Comparison of ENCODE assay signal across 10 cellular contexts in genomic region chr5:148168246-148168645, GRCh38. TPM values are rescaled to one million over a fixed set of nuclear protein-coding genes. Genes with fewer than 3 reads are reported as not detected.
"Had no signal": no experiment of that assay in that cellular context is flagged by ENCODE, and none has a peak within 500 bp of the region (broad histone marks: within the 10 kb centered on the region; RNA-seq: fewer than 3 reads in every experiment).

A gene with protein sequence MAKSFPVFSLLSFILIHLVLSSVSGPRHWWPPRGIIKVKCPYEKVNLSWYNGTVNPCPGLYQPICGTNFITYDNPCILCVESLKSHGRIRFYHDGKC (plus strand): TSS chr5:148168546. CDS start chr5:148169733, 1,187 bp downstream.

- H3K27ac Mint-ChIP-seq: GM23338, H9 had no signal

- H3K4me3 ChIP-seq: GM23338, K562 had no signal

- H3K4me2 ChIP-seq: GM23338 had no signal

- FAIRE-seq: H1, H54, K562 had no signal

- H3K9me3 Mint-ChIP-seq: GM23338 had no signal

- DNase-seq: H9, HCEC 1CT, IMR-90, KG1 had no signal

- H2AFZ ChIP-seq: GM23338 had no signal

- ATAC-seq: GM23338, K562 had no signal

- H3K4me1 Mint-ChIP-seq: GM23338, H9 had no signal

- H3K4me3 Mint-ChIP-seq: GM23338, H9 had no signal

- H3K27ac ChIP-seq: HL-60 had no signal

RNA-seq across cellular contexts. Expression of the gene that starts here (rescaled TPM):
- total RNA-seq: GM23338, H1, H9, HT1080, IMR-90, K562 had no signal
- polyA plus RNA-seq: GM23338, H1, IMR-90, K562 had no signal
